Comparison of ENCODE assay signal across 13 cellular contexts in genomic region chr17:40348136-40348504, GRCh38. TPM values are rescaled to one million over a fixed set of nuclear protein-coding genes. Genes with fewer than 3 reads are reported as not detected.
DNase-seq lines count a peak whose midpoint lies in the region; ATAC-seq lines count a peak whose summit lies in the region.
"Had no signal": no experiment of that assay in that cellular context is flagged by ENCODE, and none has a peak within 500 bp of the region (broad histone marks: within the 10 kb centered on the region; RNA-seq: fewer than 3 reads in every experiment).

No MANE protein-coding gene starts in this region.

- H3K9me3 Mint-ChIP-seq in activated CD4-positive, alpha-beta T cell treated with anti-CD3 and anti-CD28 coated beads, Interleukin-2, amount 10 ng/mL, durations not matched to agents 24 days and 14 days = no peaks in the 10 kb centered on the region
- H3K9me3 Mint-ChIP-seq in central memory CD8-positive, alpha-beta T cell = no peaks in the 10 kb centered on the region

- DNase-seq in activated CD4-positive, alpha-beta T cell treated with anti-CD3 and anti-CD28 coated beads, Interleukin-2, amount 10 ng/mL, durations not matched to agents 24 days and 14 days = no peak
- no peak for DNase-seq in activated CD4-positive, alpha-beta T cell treated with anti-CD3 and anti-CD28 coated beads, Interleukin-2, amount 50 U/mL, for 4 hours
- DNase-seq in central memory CD8-positive, alpha-beta T cell (ENCODE audit: low spot score in 2 of 2) = no peak
- DNase-seq in substantia nigra (lab: John Stamatoyannopoulos, UW) (peak in 1 of 49 donors; percentile 43), NCI-H2171 treated with DMSO at 0.1 percent for 48 hours (lab: John Stamatoyannopoulos, UW) (no peak), retina (no peak), ureter (ENCODE audit: low spot score) (no peak)
- DNase-seq: activated CD4-positive, alpha-beta T cell treated with anti-CD3 and anti-CD28 coated beads for 1 hour; MV-4-11 had no signal

- H3K9me3 ChIP-seq in mucosa of stomach (ENCODE audit: control insufficient read depth, low read length) = no peaks in the 10 kb centered on the region
- H3K9me3 ChIP-seq: pancreas had no signal

- no peak overlapping the region for H3K4me3 Mint-ChIP-seq in activated CD4-positive, alpha-beta T cell treated with anti-CD3 and anti-CD28 coated beads, Interleukin-2, amount 10 ng/mL, durations not matched to agents 24 days and 14 days
- H3K4me3 Mint-ChIP-seq in central memory CD8-positive, alpha-beta T cell = peak overlapping the region; percentile 20

- H3K4me3 ChIP-seq in mucosa of stomach (ENCODE audit: low read length) = no peak overlapping the region
- H3K4me3 ChIP-seq: pancreas had no signal

- H3K27ac ChIP-seq in substantia nigra (ENCODE audit: low read depth, low read length, poor library complexity, severe bottlenecking) = peak overlapping the region; percentile 70

- H3K4me1 Mint-ChIP-seq in activated CD4-positive, alpha-beta T cell treated with anti-CD3 and anti-CD28 coated beads, Interleukin-2, amount 10 ng/mL, durations not matched to agents 24 days and 14 days = peaks cover 37% of the 10 kb centered on the region
- H3K4me1 Mint-ChIP-seq in central memory CD8-positive, alpha-beta T cell = peaks cover 59% of the 10 kb centered on the region

- intact Hi-C loops in activated CD4-positive, alpha-beta T cell treated with anti-CD3 and anti-CD28 coated beads, Interleukin-2, amount 10 ng/mL, durations not matched to agents 24 days and 14 days (cut with micrococcal nuclease) = no loop called here

- peaks cover 28% of the 10 kb centered on the region for H3K36me3 Mint-ChIP-seq in activated CD4-positive, alpha-beta T cell treated with anti-CD3 and anti-CD28 coated beads, Interleukin-2, amount 10 ng/mL, durations not matched to agents 24 days and 14 days (ENCODE audit: low read depth)
- H3K36me3 Mint-ChIP-seq in central memory CD8-positive, alpha-beta T cell (ENCODE audit: insufficient read depth) = peaks cover 34% of the 10 kb centered on the region

- ATAC-seq in central memory CD8-positive, alpha-beta T cell (replicated peaks; ENCODE audit: extremely low read depth, poor library complexity, severe bottlenecking) = no peak
- ATAC-seq: Panc1 had no signal

- peaks cover 11% of the 10 kb centered on the region for H3K36me3 ChIP-seq in mucosa of stomach (ENCODE audit: control insufficient read depth, insufficient read depth, low read length)

- peaks cover 81% of the 10 kb centered on the region for H3K4me1 ChIP-seq in mucosa of stomach (ENCODE audit: control insufficient read depth, insufficient read depth, low read length)

- no peaks in the 10 kb centered on the region for H3K27me3 ChIP-seq in mucosa of stomach (ENCODE audit: control insufficient read depth, insufficient read depth, low read length)
- H3K27me3 ChIP-seq: pancreas had no signal

- H3K27ac Mint-ChIP-seq in activated CD4-positive, alpha-beta T cell treated with anti-CD3 and anti-CD28 coated beads, Interleukin-2, amount 10 ng/mL, durations not matched to agents 24 days and 14 days = peak overlapping the region; percentile 5
- peak overlapping the region; percentile 49 for H3K27ac Mint-ChIP-seq in central memory CD8-positive, alpha-beta T cell (ENCODE audit: low read depth)

- H3K9ac ChIP-seq in mucosa of stomach (ENCODE audit: low read length) = peak overlapping the region; percentile 37

- no peaks in the 10 kb centered on the region for H3K27me3 Mint-ChIP-seq in activated CD4-positive, alpha-beta T cell treated with anti-CD3 and anti-CD28 coated beads, Interleukin-2, amount 10 ng/mL, durations not matched to agents 24 days and 14 days
- no peaks in the 10 kb centered on the region for H3K27me3 Mint-ChIP-seq in central memory CD8-positive, alpha-beta T cell

RNA-seq across cellular contexts. Expression of gene GJD3, which starts 16.4 kb away (rescaled TPM):
- 0.23 and 0.38 TPM in 2 replicates for total RNA-seq in activated CD4-positive, alpha-beta T cell treated with anti-CD3 and anti-CD28 coated beads, Interleukin-2, amount 10 ng/mL, durations not matched to agents 24 days and 14 days
- total RNA-seq in ureter = 2.0 TPM
- total RNA-seq: A673 had no signal

RNA-seq across cellular contexts. Expression of gene RARA, which starts 39.1 kb away (rescaled TPM):
- total RNA-seq in activated CD4-positive, alpha-beta T cell treated with anti-CD3 and anti-CD28 coated beads, Interleukin-2, amount 10 ng/mL, durations not matched to agents 24 days and 14 days = 24.0 and 26.2 TPM in 2 replicates
- 34.9 TPM for total RNA-seq in ureter
